16 cellular contexts compared by ENCODE assay signal in the genomic region with DNA sequence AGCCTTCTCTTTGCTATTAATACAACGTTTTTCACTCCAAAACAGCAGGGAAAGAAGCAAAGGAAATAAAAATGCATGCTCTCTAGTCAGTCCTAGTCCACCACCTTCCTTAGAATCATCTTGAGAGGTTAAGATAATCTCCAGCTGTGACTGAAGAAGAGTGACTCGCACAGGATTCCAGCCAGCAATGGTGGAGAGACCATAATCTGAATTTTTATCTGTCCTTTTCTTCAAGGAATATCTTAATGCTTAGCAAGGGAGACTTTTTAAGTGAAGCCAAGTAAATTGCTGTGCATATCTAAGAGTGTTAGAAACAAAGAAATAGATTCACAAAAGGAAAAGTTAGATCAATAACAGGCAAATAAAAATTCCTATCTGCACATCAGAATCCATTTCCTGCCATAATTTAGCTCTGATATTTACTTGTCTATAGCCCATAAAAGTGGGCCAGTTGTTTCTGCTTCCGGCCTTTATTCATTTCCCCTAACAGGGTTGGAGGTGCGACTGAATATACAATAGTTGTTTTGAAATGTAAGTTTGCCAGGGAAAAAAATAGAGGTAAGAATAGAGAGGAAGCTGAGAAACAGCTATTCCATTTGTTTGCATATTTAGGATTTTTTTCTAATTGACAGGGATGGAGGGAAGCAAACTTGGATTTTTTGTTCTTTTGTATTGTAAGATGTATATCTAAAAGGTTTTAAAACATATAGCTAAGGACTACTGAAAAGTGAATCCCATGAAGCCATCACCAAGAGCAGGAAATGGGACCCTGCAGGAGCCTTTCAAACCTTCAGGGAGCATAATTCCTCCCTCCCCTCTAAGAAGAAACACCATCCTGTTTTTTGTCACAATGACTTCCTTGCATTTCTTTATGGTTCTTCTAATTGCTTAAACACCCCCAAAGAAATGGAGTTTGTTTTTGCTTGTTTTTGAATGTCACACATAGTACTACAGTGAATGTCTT.
DNase-seq lines count a peak whose midpoint lies in the region; ATAC-seq lines count a peak whose summit lies in the region.
"Had no signal": no experiment of that assay in that cellular context is flagged by ENCODE, and none has a peak within 500 bp of the region (broad histone marks: within the 10 kb centered on the region; RNA-seq: fewer than 3 reads in every experiment).

No MANE protein-coding gene starts in this region.

- H3K4me2 ChIP-seq in mesendoderm (ENCODE audit: low read length) = no peak overlapping the region

- peak overlapping the region; percentile 75 for H3K18ac ChIP-seq in mesendoderm (ENCODE audit: low read length)

- H2BK120ac ChIP-seq in mesendoderm (ENCODE audit: low read depth, low read length) = no peak overlapping the region

- H3K79me1 ChIP-seq in mesendoderm (ENCODE audit: low read length) = no peaks in the 10 kb centered on the region

- H3K56ac ChIP-seq in mesendoderm (ENCODE audit: low read length) = no peak overlapping the region

- H3K27me3 ChIP-seq in mesendoderm (ENCODE audit: insufficient read depth, low read length, poor library complexity) = no peaks in the 10 kb centered on the region
- H3K27me3 ChIP-seq: gastroesophageal sphincter had no signal

- no peaks in the 10 kb centered on the region for H3K36me3 ChIP-seq in mesendoderm (ENCODE audit: control insufficient read depth, insufficient read depth, low read length)

- H4K5ac ChIP-seq in mesendoderm (ENCODE audit: low read length) = no peak overlapping the region

- no peaks in the 10 kb centered on the region for H3K79me2 ChIP-seq in mesendoderm (ENCODE audit: control insufficient read depth, insufficient read depth, low read length)

- no peak overlapping the region for H3K4ac ChIP-seq in mesendoderm (ENCODE audit: low read depth, low read length)

- no peak overlapping the region for H2BK5ac ChIP-seq in mesendoderm (ENCODE audit: low read length)

- H3K23ac ChIP-seq in mesendoderm (ENCODE audit: low read length) = no peak overlapping the region

- no peak overlapping the region for H2AK5ac ChIP-seq in mesendoderm (ENCODE audit: low read length)

- H2BK15ac ChIP-seq in mesendoderm (replicated peaks; ENCODE audit: low read depth) = no peak overlapping the region

- no peak overlapping the region for H3K9ac ChIP-seq in mesendoderm (ENCODE audit: low read length)

- ATAC-seq in HG02759 (IDR thresholded peaks at IDR 0.05; ENCODE audit: unreplicated experiment) = no peak
- ATAC-seq: gastroesophageal sphincter; stimulated activated naive CD8-positive, alpha-beta T cell treated with anti-CD3 and anti-CD28 coated beads, Interleukin-15, amount 100 ng/mL, for 72 hours had no signal

- no peak overlapping the region for H4K8ac ChIP-seq in mesendoderm (ENCODE audit: low read depth, low read length)

- no CpG with 5 or more reads among the region's 4 CpGs for WGBS in mesendoderm (ENCODE audit: extremely low coverage, insufficient coverage, low lambda C conversion rate)

- H3K4me3 ChIP-seq in mesendoderm (ENCODE audit: low read length) = no peak overlapping the region
- H3K4me3 ChIP-seq: gastroesophageal sphincter had no signal

- peaks cover 5% of the 10 kb centered on the region for H3K4me1 ChIP-seq in mesendoderm (ENCODE audit: control insufficient read depth, low read depth, low read length)
- H3K4me1 ChIP-seq: gastroesophageal sphincter had no signal

- H3K27ac ChIP-seq in mesendoderm (ENCODE audit: low read depth, low read length) = peak overlapping the region; percentile 65
- H3K27ac ChIP-seq: gastroesophageal sphincter, RWPE1 had no signal

- DNase-seq in COLO829 (ENCODE audit: low spot score) = peak; percentile 5
- DNase-seq in M059J (ENCODE audit: low read depth) = peak; percentile 28
- peak; percentile 70 to 83 for DNase-seq in dermis microvascular lymphatic vessel endothelial cell (ENCODE audit: low read depth in 2 of 2)
- peak; percentile 84 for DNase-seq in mesendoderm
- DNase-seq in DMS114 treated with DMSO at 0.1 percent for 48 hours (lab: John Stamatoyannopoulos, UW; ENCODE audit: unreplicated experiment) = no peak
- no peak for DNase-seq in COR-L47 (lab: John Stamatoyannopoulos, UW)
- no peak for DNase-seq in mesenteric fat pad (ENCODE audit: low spot score)
- DNase-seq: activated naive CD4-positive, alpha-beta T cell treated with anti-CD3 and anti-CD28 coated beads, Interleukin-2, amount 10 ng/mL, durations not matched to agents 7 days and 5 days; C1 segment of cervical spinal cord; effector memory CD4-positive, alpha-beta T cell; NCI-H446 treated with DMSO at 0.1 percent for 48 hours; small intestine; stimulated activated naive CD8-positive, alpha-beta T cell treated with anti-CD3 and anti-CD28 coated beads, Interleukin-15, amount 100 ng/mL, for 72 hours had no signal

Comparison
In these comparisons a context has a peak if more than half of its experiments do, and no peak if none do; other contexts are left out.
1. DNase-seq: peak in COLO829 (single experiment), M059J (single experiment), dermis microvascular lymphatic vessel endothelial cell (2 of 2) and mesendoderm (single experiment); none in DMS114 treated with DMSO at 0.1 percent for 48 hours (single experiment), COR-L47 (single experiment) and mesenteric fat pad (single experiment).